Comparison of ENCODE assay signal across 17 cellular contexts in the genomic region with DNA sequence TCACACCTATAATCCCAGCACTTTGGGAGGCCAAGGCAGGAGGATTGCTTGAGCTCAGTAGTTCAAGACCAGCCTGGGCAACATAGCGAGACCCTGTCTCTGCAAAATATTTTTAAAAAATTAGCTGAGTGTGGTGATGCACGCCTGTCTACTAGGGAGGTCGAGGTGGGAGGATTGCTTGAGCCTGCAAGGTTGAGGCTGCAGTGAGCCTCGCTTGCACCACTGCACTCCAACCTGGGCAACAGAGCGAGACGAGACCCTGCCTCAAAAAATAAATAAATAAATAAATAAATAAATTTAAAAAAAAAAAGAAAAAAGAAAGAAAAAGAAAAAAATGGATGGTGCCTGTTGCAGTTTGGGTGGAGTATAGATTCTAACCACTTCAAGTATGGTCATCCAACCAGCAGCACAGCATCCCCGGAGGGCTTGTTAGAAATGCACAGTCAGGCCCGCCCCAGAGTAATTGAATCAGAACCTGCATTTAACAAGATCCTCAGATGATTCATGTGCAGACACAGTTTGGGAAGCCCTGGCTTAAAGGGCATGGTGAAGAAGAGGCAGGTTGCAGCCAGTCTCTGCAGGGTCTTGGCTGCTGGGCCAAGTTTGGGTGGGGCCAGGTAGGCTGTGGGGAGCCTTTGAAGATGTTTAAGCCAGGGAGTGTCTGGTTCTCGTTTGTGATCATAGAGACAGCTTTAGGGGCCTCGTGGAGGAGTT. TPM values are rescaled to one million over a fixed set of nuclear protein-coding genes. Genes with fewer than 3 reads are reported as not detected.
DNase-seq lines count a peak whose midpoint lies in the region; ATAC-seq and TF ChIP-seq lines count a peak whose summit lies in the region.
"Had no signal": no experiment of that assay in that cellular context is flagged by ENCODE, and none has a peak within 500 bp of the region (broad histone marks: within the 10 kb centered on the region; RNA-seq: fewer than 3 reads in every experiment).

No MANE protein-coding gene starts in this region.

- TF ChIP-seq POLR2A in prostate gland (IDR thresholded peaks at IDR 0.05): no peak

- TF ChIP-seq CTCF in Panc1 (IDR thresholded peaks at IDR 0.05) (no peak), prostate gland (IDR thresholded peaks at IDR 0.05) (no peak)

- 64% methylated on average over 10 of the region's 10 CpGs for WGBS in prostate gland

- DNase-seq in ELR (ENCODE audit: low read depth): peak; percentile 24
- DNase-seq in Panc1 (ENCODE audit: low read depth, low spot score): no peak
- DNase-seq in epithelial cell of prostate (ENCODE audit: low read depth, low spot score): peak; percentile 92
- peak; percentile 37 for DNase-seq in prostate gland (ENCODE audit: low spot score)
- no peak for DNase-seq in NCI-H2171 treated with DMSO at 0.1 percent for 48 hours (lab: John Stamatoyannopoulos, UW)
- DNase-seq in NCI-H187 treated with DMSO at 0.1 percent for 48 hours (lab: John Stamatoyannopoulos, UW): no peak
- no peak for DNase-seq in kidney tubule cell (ENCODE audit: low spot score)
- DNase-seq: activated CD4-positive, alpha-beta T cell treated with anti-CD3 and anti-CD28 coated beads for 36 hours; CD8-positive, alpha-beta memory T cell; KBM-7; NCI-H1417 treated with DMSO at 0.1 percent for 48 hours; stimulated activated CD4-positive, alpha-beta T cell treated with anti-CD3 and anti-CD28 coated beads, Interleukin-12 subunit alpha, Interleukin-12 subunit beta, amount 100 ng/mL, for 4 hours; stimulated activated naive CD8-positive, alpha-beta T cell treated with anti-CD3 and anti-CD28 coated beads, Interleukin-15, amount 100 ng/mL, for 72 hours had no signal

- H3K27me3 ChIP-seq in Panc1 (ENCODE audit: control insufficient read depth, insufficient read depth, low read length) (no peaks in the 10 kb centered on the region), prostate gland (replicated peaks; ENCODE audit: insufficient read depth) (no peaks in the 10 kb centered on the region)
- H3K27me3 ChIP-seq: cardiac muscle cell had no signal

- POLR2A ChIA-PET in Panc1 (lab: Charles Lee): no interaction called here

- H3K36me3 ChIP-seq in Panc1 (ENCODE audit: control insufficient read depth, insufficient read depth, low read length) (no peaks in the 10 kb centered on the region), prostate gland (no peaks in the 10 kb centered on the region)
- H3K36me3 ChIP-seq: cardiac muscle cell had no signal

- H3K4me1 ChIP-seq in Panc1 (ENCODE audit: control insufficient read depth, insufficient read depth, low read length) (no peaks in the 10 kb centered on the region; the same call in 1 of the 2 replicates), prostate gland (replicated peaks) (no peaks in the 10 kb centered on the region)

- CTCF ChIA-PET in Panc1 (lab: Charles Lee): no interaction called here

- H3K27ac ChIP-seq in Panc1 (ENCODE audit: low read length) (no peak overlapping the region), epithelial cell of prostate (peak overlapping the region; percentile 95), prostate gland (no peak overlapping the region)
- H3K27ac ChIP-seq: cardiac muscle cell, parathyroid adenoma had no signal

- BruUV-seq in Panc1 (replicated peaks; lab: Mats Ljungman, UMichigan): TSS peak; percentile 47

- H3K9me3 ChIP-seq in Panc1 (ENCODE audit: control insufficient read depth, insufficient read depth, low read depth, low read length) (no peaks in the 10 kb centered on the region), prostate gland (no peaks in the 10 kb centered on the region)

- H3K4me3 ChIP-seq in Panc1 (ENCODE audit: low read depth in 2 of 2, low read length in 2 of 2) (no peak overlapping the region), prostate gland (no peak overlapping the region)
- H3K4me3 ChIP-seq: cardiac muscle cell had no signal

- intact Hi-C loops in Panc1 (cut with micrococcal nuclease; ENCODE audit: unreplicated experiment): no loop called here
- intact Hi-C loops in prostate gland (cut with DNase I): no loop called here

- in situ Hi-C loops in Panc1 (cut with HindIII; ENCODE audit: low pct_unique_long_range_greater_than_20kb, low sequenced_read_pairs): no loop called here

- no peak for ATAC-seq in Panc1
- ATAC-seq: activated CD4-positive, alpha-beta T cell treated with anti-CD3 and anti-CD28 coated beads for 36 hours; activated naive CD4-positive, alpha-beta T cell treated with anti-CD3 and anti-CD28 coated beads, Interleukin-2, amount 50 U/mL, for 72 hours; Right ventricle myocardium inferior; stimulated activated naive CD8-positive, alpha-beta T cell treated with anti-CD3 and anti-CD28 coated beads, Interleukin-15, amount 100 ng/mL, for 72 hours had no signal

RNA-seq across cellular contexts. Expression of a gene that starts 40.8 kb away (rescaled TPM):
- total RNA-seq in Panc1 (2021; ENCODE audit: unreplicated experiment) (120 TPM), prostate gland (10 to 100 TPM; 34.2 to 73.7 TPM)
- polyA plus RNA-seq in Panc1 (2012; ENCODE audit: insufficient read length): 171 TPM

Comparison
In these comparisons a context has a peak if more than half of its experiments do, and no peak if none do; other contexts are left out.
1. DNase-seq: peak in ELR (single experiment), epithelial cell of prostate (single experiment) and prostate gland (single experiment); none in Panc1 (single experiment), NCI-H2171 treated with DMSO at 0.1 percent for 48 hours (single experiment), NCI-H187 treated with DMSO at 0.1 percent for 48 hours (single experiment) and kidney tubule cell (single experiment).